28 cellular contexts compared by ENCODE assay signal in genomic region chrX:42603016-42603415, GRCh38.
"Had no signal": no experiment of that assay in that cellular context is flagged by ENCODE, and none has a peak within 500 bp of the region (broad histone marks: within the 10 kb centered on the region; RNA-seq: fewer than 3 reads in every experiment).

No MANE protein-coding gene starts in this region.

- H3K4me3 ChIP-seq: hepatocyte, lower lobe of right lung, pancreas, prostate gland, sigmoid colon, tibial nerve, uterus had no signal

- H3K4me1 ChIP-seq: lower lobe of right lung, prostate gland, sigmoid colon, tibial nerve, uterus had no signal

- H3K36me3 ChIP-seq: lower lobe of right lung, pancreas, prostate gland, sigmoid colon, tibial nerve, uterus had no signal

- H2AFZ ChIP-seq: hepatocyte had no signal

- H3K27ac ChIP-seq: lower lobe of right lung, pancreas, prostate gland, sigmoid colon, tibial nerve, uterus had no signal

- DNase-seq: islet precursor cell; kidney glomerular epithelial cell; left cardiac atrium; left ventricle myocardium superior; lower lobe of right lung; mammary epithelial cell; mesenchymal stem cell; naive thymus-derived CD8-positive, alpha-beta T cell; nucleus accumbens; posterior cingulate gyrus; retina; right cardiac atrium; sigmoid colon; small intestine; stimulated activated CD4-positive, alpha-beta T cell treated with anti-CD3 and anti-CD28 coated beads, Interleukin-1b, Interleukin-23, amount 100 ng/mL, for 48 hours; stimulated activated CD4-positive, alpha-beta T cell treated with anti-CD3 and anti-CD28 coated beads, Interleukin-2, amount 100 ng/mL, for 48 hours; stimulated activated CD4-positive, alpha-beta T cell treated with anti-CD3 and anti-CD28 coated beads, Interleukin-4, amount 100 ng/mL, for 4 hours; stimulated activated CD8-positive, alpha-beta memory T cell treated with anti-CD3 and anti-CD28 coated beads, Interleukin-4, amount 100 ng/mL, for 48 hours; stimulated activated naive CD4-positive, alpha-beta T cell treated with Interleukin-2 at 50 U/mL for 16 hours; stimulated activated naive CD8-positive, alpha-beta T cell treated with anti-CD3 and anti-CD28 coated beads, Interleukin-15, amount 100 ng/mL, for 72 hours; substantia nigra; uterus had no signal

- H3K9me3 ChIP-seq: lower lobe of right lung, pancreas, prostate gland, sigmoid colon, tibial nerve, uterus had no signal

- FAIRE-seq: pancreas, small intestine had no signal

- H3K4me2 ChIP-seq: hepatocyte had no signal

- ATAC-seq: left lobe of liver; lower lobe of right lung; naive thymus-derived CD8-positive, alpha-beta T cell; right cardiac atrium; stimulated activated memory B cell treated with anti-CD40 and anti-IgM and Interleukin-4, amounts not matched to agents 10 μg/mL and 1 μg/mL and 100 μg/mL, for 72 hours; stimulated activated naive CD8-positive, alpha-beta T cell treated with anti-CD3 and anti-CD28 coated beads, Interleukin-15, amount 100 ng/mL, for 72 hours had no signal

- H3K79me2 ChIP-seq: hepatocyte had no signal

- H3K27me3 ChIP-seq: hepatocyte, pancreas, sigmoid colon, tibial nerve had no signal
